ENCODE assay signal across 8 cellular contexts in genomic region chr19:16111909-16112752, GRCh38. TPM values are rescaled to one million over a fixed set of nuclear protein-coding genes. Genes with fewer than 3 reads are reported as not detected.
A peak's percentile ranks its signal among the peaks of the same experiment; 100 is the strongest.
DNase-seq lines count a peak whose midpoint lies in the region; ATAC-seq and TF ChIP-seq lines count a peak whose summit lies in the region.

No MANE protein-coding gene starts in this region.

- DNase-seq in AG10803 (ENCODE audit: low read depth) (peak; percentile 41), caudate nucleus (lab: John Stamatoyannopoulos, UW) (peak in 1 of 61 donors; percentile 32), mucosa of descending colon (peak in 1 of 3 donors; percentile 25), NCI-H128 (lab: John Stamatoyannopoulos, UW; ENCODE audit: unreplicated experiment) (no peak), posterior vena cava (ENCODE audit: low spot score) (no peak)

- H3K4me1 ChIP-seq in HUES6 (ENCODE audit: control insufficient read depth, insufficient read depth, low read length), result peaks cover 10% of the 10 kb centered on the region
- H3K4me1 ChIP-seq in mucosa of descending colon (ENCODE audit: low read depth), result peaks cover 32% of the 10 kb centered on the region

- H3K9me3 ChIP-seq in HUES6 (ENCODE audit: control insufficient read depth, insufficient read depth, low read depth, low read length) (no peaks in the 10 kb centered on the region), mucosa of descending colon (no peaks in the 10 kb centered on the region)

- H3K4me3 ChIP-seq in AG10803 (ENCODE audit: low read length), result peak overlapping the region; percentile 92
- H3K4me3 ChIP-seq in HUES6 (ENCODE audit: low read depth, low read length), result peak overlapping the region; percentile 77
- peak overlapping the region; percentile 63 for H3K4me3 ChIP-seq in mucosa of descending colon

- H3K36me3 ChIP-seq in HUES6 (ENCODE audit: control insufficient read depth, insufficient read depth, low read length) (peaks cover 24% of the 10 kb centered on the region), mucosa of descending colon (ENCODE audit: low read depth) (peaks cover 5% of the 10 kb centered on the region)

- no peaks in the 10 kb centered on the region for H3K27me3 ChIP-seq in HUES6 (ENCODE audit: control insufficient read depth, insufficient read depth, low read length)

- TF ChIP-seq CTCF in AG10803 (conservative IDR thresholded peaks at IDR 0.05; ENCODE audit: low read length) (no peak), mucosa of descending colon (IDR thresholded peaks at IDR 0.05) (no peak)

- ATAC-seq in mucosa of descending colon (no peak), GM21423 (IDR thresholded peaks at IDR 0.05; ENCODE audit: unreplicated experiment) (no peak), GM18520 (IDR thresholded peaks at IDR 0.05; ENCODE audit: unreplicated experiment) (no peak)

- H3K9ac ChIP-seq in HUES6 (ENCODE audit: low read length), result peak overlapping the region; percentile 79

- intact Hi-C loops in mucosa of descending colon (cut with DNase I, micrococcal nuclease), result loop anchor here in 1 of 2 donors (10.0 kb wide), 1 partner anchor 47 kb away; no protein-coding TSS in a partner anchor
- intact Hi-C loops in posterior vena cava (cut with DNase I), result loop anchor here (2.0 to 10.0 kb wide), 3 partner anchors 73 to 271 kb away; partner anchors contain the start of gene FAM32A (in 1 of the 2)

- H3K27ac ChIP-seq in HUES6 (ENCODE audit: low read depth, low read length) (peak overlapping the region; percentile 88; the same call in 1 of the 2 replicates), caudate nucleus (ENCODE audit: low read depth, low read length) (peak overlapping the region; percentile 79)

RNA-seq across cellular contexts. Expression of gene RAB8A, which starts 0.4 kb away (rescaled TPM):
- total RNA-seq in mucosa of descending colon, result 100 to 1,000 TPM in 2 of 3 donors, 10 to 100 TPM in 1; 85.5 to 129 (median 119) TPM
- 10 to 100 TPM; 53.5 to 58.3 TPM for total RNA-seq in posterior vena cava

RNA-seq across cellular contexts. Expression of gene HSH2D, which starts 31.4 kb away (rescaled TPM):
- total RNA-seq in mucosa of descending colon (10 to 100 TPM in 2 of 3 donors, 1 to 10 TPM in 1; 8.6 to 23.0 (median 21.5) TPM), posterior vena cava (1 to 10 TPM in 1 of 2 donors, under 1 TPM in 1; 0.81 to 1.1 TPM)

RNA-seq across cellular contexts. Expression of gene TPM4, which starts 35.8 kb away (rescaled TPM):
- total RNA-seq in mucosa of descending colon (100 to 1,000 TPM; 205 to 373 (median 333) TPM), posterior vena cava (1,000 to 10,000 TPM; 1,050 to 1,475 TPM)

Comparison
In these comparisons a context has a peak if more than half of its experiments do, and no peak if none do; other contexts are left out.
1. RNA of gene HSH2D, which starts 31.4 kb away (total RNA-seq): 8.6 to 23.0 TPM in mucosa of descending colon; 0.81 to 1.1 TPM in posterior vena cava; every median in the first group is over 4 times any median in the second.
2. Peak in every context shown above with its lines, with median percentiles within 50 percentile points of each other: H3K4me3 ChIP-seq.